11 cellular contexts compared by ENCODE assay signal in the genomic region with DNA sequence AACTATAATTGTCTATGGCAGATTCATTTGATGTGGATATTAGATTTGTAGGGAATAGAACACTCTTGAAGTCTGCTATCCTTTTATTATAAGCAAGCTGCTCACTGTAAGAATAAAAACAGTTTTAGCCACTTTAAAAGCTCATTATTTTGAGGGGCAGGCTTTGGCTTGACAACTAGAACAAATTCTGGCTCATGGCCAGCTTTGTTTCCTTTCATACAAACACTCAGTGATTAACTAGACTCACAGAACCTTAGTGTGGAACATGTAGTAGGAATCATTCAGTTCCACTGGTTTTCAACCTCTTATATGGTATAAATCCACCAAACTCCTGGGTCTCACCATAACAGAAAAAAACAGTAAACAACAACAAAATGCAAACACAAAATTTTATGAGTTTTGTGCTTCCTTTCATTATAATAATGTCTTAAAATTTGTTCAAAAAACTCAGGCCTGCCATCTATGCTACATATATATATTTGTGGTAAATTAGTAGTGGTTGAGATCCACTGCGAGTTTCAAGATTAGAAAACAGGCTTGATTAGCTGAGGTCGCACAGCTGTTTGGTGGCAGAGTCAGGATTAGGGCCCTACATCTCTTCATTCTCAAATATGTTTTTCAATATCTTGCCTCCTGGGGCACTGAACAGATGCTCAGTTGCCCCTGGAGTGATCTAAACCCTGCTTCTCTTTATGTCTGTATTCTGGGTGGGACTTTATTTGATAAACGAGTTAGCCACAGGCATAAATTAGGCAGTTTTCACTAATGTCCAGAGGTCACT. TPM values are rescaled to one million over a fixed set of nuclear protein-coding genes. Genes with fewer than 3 reads are reported as not detected.
DNase-seq lines count a peak whose midpoint lies in the region; TF ChIP-seq lines count a peak whose summit lies in the region.
"Had no signal": no experiment of that assay in that cellular context is flagged by ENCODE, and none has a peak within 500 bp of the region (broad histone marks: within the 10 kb centered on the region; RNA-seq: fewer than 3 reads in every experiment).

No MANE protein-coding gene starts in this region.

- H3K27me3 ChIP-seq in transverse colon (no peaks in the 10 kb centered on the region), dorsolateral prefrontal cortex (peaks cover 0 to 15% (median 0%) of the 10 kb centered on the region in 45 donors), Peyer's patch (no peaks in the 10 kb centered on the region)

- DNase-seq in HT-29 (ENCODE audit: low spot score): peak; percentile 14
- peak; percentile 35 for DNase-seq in NCI-H2227 treated with DMSO at 0.1 percent for 48 hours (lab: John Stamatoyannopoulos, UW)
- peak; percentile 46 to 68 for DNase-seq in cardiac fibroblast (ENCODE audit: low read depth in 2 of 2)
- DNase-seq in retinal pigment epithelial cell (ENCODE audit: low read depth): peak; percentile 59
- no peak for DNase-seq in transverse colon
- DNase-seq in dorsolateral prefrontal cortex: no peak
- no peak for DNase-seq in Peyer's patch
- DNase-seq: activated T-cell treated with anti-CD3 and anti-CD28 coated beads, Interleukin-2, amount 50 U/mL, for 1 hour; naive B cell; NCI-H226 had no signal

- no peak overlapping the region for H3K4me3 ChIP-seq in cardiac fibroblast (replicated peaks in 1 of 2; ENCODE audit: low read depth in 2 of 2, low read length in 2 of 2)
- no peak overlapping the region for H3K4me3 ChIP-seq in retinal pigment epithelial cell (ENCODE audit: low read length)
- no peak overlapping the region for H3K4me3 ChIP-seq in transverse colon
- no peak overlapping the region for H3K4me3 ChIP-seq in dorsolateral prefrontal cortex
- H3K4me3 ChIP-seq in Peyer's patch: no peak overlapping the region
- H3K4me3 ChIP-seq: coronary artery had no signal

- H3K27ac ChIP-seq in transverse colon: no peak overlapping the region
- H3K27ac ChIP-seq in dorsolateral prefrontal cortex: no peak overlapping the region
- H3K27ac ChIP-seq in Peyer's patch: no peak overlapping the region
- H3K27ac ChIP-seq: coronary artery had no signal

- TF ChIP-seq POLR2A in transverse colon (IDR thresholded peaks at IDR 0.05) (no peak), Peyer's patch (IDR thresholded peaks at IDR 0.05) (no peak)

- H3K36me3 ChIP-seq in transverse colon (no peaks in the 10 kb centered on the region), Peyer's patch (no peaks in the 10 kb centered on the region)

- intact Hi-C loops in transverse colon (cut with DNase I; ENCODE audit: low total_unique reads): no loop called here
- intact Hi-C loops in dorsolateral prefrontal cortex (cut with DNase I): no loop called here

- 80% methylated on average over 1 to 3 of the region's 3 CpGs for WGBS in transverse colon (ENCODE audit: low coverage in 1 of 2), 2 donors

- in situ Hi-C loops in transverse colon (cut with MboI; ENCODE audit: low pct_ligation_motif_present in 1 of 4, low pct_unique_long_range_greater_than_20kb in 1 of 4, low sequenced_read_pairs in 3 of 4): no loop called here

- no peaks in the 10 kb centered on the region for H3K9me3 ChIP-seq in transverse colon
- H3K9me3 ChIP-seq in Peyer's patch: no peaks in the 10 kb centered on the region

- no peak for TF ChIP-seq EP300 in transverse colon (IDR thresholded peaks at IDR 0.05; ENCODE audit: low read depth)

- TF ChIP-seq CTCF in cardiac fibroblast (IDR thresholded peaks at IDR 0.05; ENCODE audit: low read depth, low read length) (no peak), retinal pigment epithelial cell (conservative IDR thresholded peaks at IDR 0.05; ENCODE audit: low read depth, low read length) (no peak), transverse colon (IDR thresholded peaks at IDR 0.05) (no peak), dorsolateral prefrontal cortex (IDR thresholded peaks at IDR 0.05 in 54 of 56, conservative IDR thresholded peaks at IDR 0.05 in 2 of 56; ENCODE audit: low read depth in 1 of 56, partially characterized antibody in 56 of 56) (no peak), Peyer's patch (IDR thresholded peaks at IDR 0.05) (no peak)

- H3K4me1 ChIP-seq in transverse colon (peaks cover 0 to 51% (median 7%) of the 10 kb centered on the region in 4 donors), Peyer's patch (peaks cover 0 to 36% (median 0%) of the 10 kb centered on the region in 4 donors)

RNA-seq across cellular contexts. Expression of gene CEP120, which starts 27.6 kb away (rescaled TPM):
- total RNA-seq in HT-29 (2014; rRNA removed; shearing (Covaris generic)): 8.3 and 14.8 TPM in 2 replicates
- total RNA-seq in transverse colon (10 to 100 TPM in 3 of 4 donors, 1 to 10 TPM in 1; 7.6 to 24.3 (median 18.2) TPM), dorsolateral prefrontal cortex (10 to 100 TPM; 11.8 to 32.6 (median 21.2) TPM), Peyer's patch (10 to 100 TPM; 10.5 to 47.9 (median 24.2) TPM)

Comparison
In these comparisons a context has a peak if more than half of its experiments do, and no peak if none do; other contexts are left out.
1. DNase-seq: peak in HT-29 (single experiment), NCI-H2227 treated with DMSO at 0.1 percent for 48 hours (single experiment), cardiac fibroblast (2 of 2) and retinal pigment epithelial cell (single experiment); none in transverse colon (single experiment), dorsolateral prefrontal cortex (0 of 10) and Peyer's patch (0 of 3).